ENCODE assay signal across 8 cellular contexts in genomic region chr2:75627902-75628504, GRCh38. TPM values are rescaled to one million over a fixed set of nuclear protein-coding genes. Genes with fewer than 3 reads are reported as not detected.
DNase-seq lines count a peak whose midpoint lies in the region; ATAC-seq and TF ChIP-seq lines count a peak whose summit lies in the region.

No MANE protein-coding gene starts in this region.

- no peak overlapping the region for H3K27ac ChIP-seq in liver (ENCODE audit: low read depth in 1 of 2, low read length in 2 of 2)

- H3K9ac ChIP-seq in liver (ENCODE audit: low read depth in 1 of 2, low read length in 2 of 2): no peak overlapping the region

- ATAC-seq in GM18867 (IDR thresholded peaks at IDR 0.05; ENCODE audit: unreplicated experiment): peak; percentile 94
- peak; percentile 91 for ATAC-seq in HG03159 (IDR thresholded peaks at IDR 0.05; ENCODE audit: unreplicated experiment)
- ATAC-seq in activated CD4-positive, CD25-positive, alpha-beta regulatory T cell treated with anti-CD3 and anti-CD28 coated beads, Interleukin-2, amount 50 U/mL, for 24 hours: peak; percentile 48 to 56

- no peaks in the 10 kb centered on the region for H3K4me1 ChIP-seq in liver (ENCODE audit: control insufficient read depth in 4 of 4, insufficient read depth in 4 of 4, low read length in 3 of 4)

- H3K4me3 ChIP-seq in choroid plexus epithelial cell (ENCODE audit: low read depth, low read length) (no peak overlapping the region), liver (ENCODE audit: low read depth in 1 of 3, low read length in 3 of 3) (no peak overlapping the region)

- DNase-seq in AG09319 (ENCODE audit: extremely low read depth, low read depth) (peak; percentile 42), NCI-H345 treated with DMSO at 0.1 percent for 48 hours (lab: John Stamatoyannopoulos, UW; ENCODE audit: unreplicated experiment) (peak; percentile 50), choroid plexus epithelial cell (ENCODE audit: low read depth) (peak; percentile 91)
- peak; percentile 15 for DNase-seq in stimulated activated CD8-positive, alpha-beta memory T cell treated with anti-CD3 and anti-CD28 coated beads, Interleukin-12 subunit alpha, Interleukin-12 subunit beta, amount 100 ng/mL, for 4 hours (ENCODE audit: low read depth)

- WGBS in liver: 1% methylated on average over 4 of the region's 4 CpGs

- TF ChIP-seq CTCF in AG09319 (IDR thresholded peaks at IDR 0.05; ENCODE audit: low read depth, low read length): no peak; the same call in none of the 2 replicates
- TF ChIP-seq CTCF in choroid plexus epithelial cell (conservative IDR thresholded peaks at IDR 0.05; ENCODE audit: low read depth, low read length): peak; percentile 100
- peak; percentile 86 for TF ChIP-seq CTCF in liver (IDR thresholded peaks at IDR 0.05; ENCODE audit: low read depth, low read length, missing input control)

- H3K36me3 ChIP-seq in liver (ENCODE audit: control insufficient read depth in 4 of 4, insufficient read depth in 3 of 4, low read depth in 1 of 4, low read length in 3 of 4): no peaks in the 10 kb centered on the region

- no peaks in the 10 kb centered on the region for H3K27me3 ChIP-seq in liver (ENCODE audit: control insufficient read depth in 4 of 4, insufficient read depth in 4 of 4, low read length in 3 of 4)

- H3K9me3 ChIP-seq in liver (ENCODE audit: control insufficient read depth in 4 of 4, low read length in 3 of 4): no peaks in the 10 kb centered on the region

- TF ChIP-seq RAD21 in liver (IDR thresholded peaks at IDR 0.05): peak; percentile 94 to 96

TF ChIP-seq in liver, 16 proteins besides CTCF, POLR2A, EP300 and RAD21:
- TF ChIP-seq FOXA2 (IDR thresholded peaks at IDR 0.05) (no peak), FOXA1 (IDR thresholded peaks at IDR 0.05) (no peak), TAF1 (conservative IDR thresholded peaks at IDR 0.05) (no peak), RXRA (IDR thresholded peaks at IDR 0.05) (peak; percentile 14 to 31), NR2F2 (IDR thresholded peaks at IDR 0.05) (no peak), ZBTB33 (IDR thresholded peaks at IDR 0.05) (no peak), REST (IDR thresholded peaks at IDR 0.05) (no peak), HNF4G (IDR thresholded peaks at IDR 0.05) (no peak), EGR1 (IDR thresholded peaks at IDR 0.05; ENCODE audit: low read depth in 2 of 2) (no peak), HNF4A (conservative IDR thresholded peaks at IDR 0.05) (peak in 1 of 2 donors; percentile 10), GABPA (IDR thresholded peaks at IDR 0.05 in 1 of 2, conservative IDR thresholded peaks at IDR 0.05 in 1 of 2) (no peak)

RNA-seq across cellular contexts. Expression of gene MRPL19, which starts 18.6 kb away (rescaled TPM):
- total RNA-seq in liver: 10 to 100 TPM; 34.8 to 35.6 TPM
- polyA plus RNA-seq in liver: 10 to 100 TPM; 49.5 to 58.5 TPM

Comparison
In these comparisons a context has a peak if more than half of its experiments do, and no peak if none do; other contexts are left out.
1. DNase-seq: peak in every context shown above with its lines; median percentile 91 in choroid plexus epithelial cell; 50 in NCI-H345 treated with DMSO at 0.1 percent for 48 hours; 42 in AG09319; 15 in stimulated activated CD8-positive, alpha-beta memory T cell treated with anti-CD3 and anti-CD28 coated beads, Interleukin-12 subunit alpha, Interleukin-12 subunit beta, amount 100 ng/mL, for 4 hours.